8 cellular contexts compared by ENCODE assay signal in genomic region chr2:97995734-97996624, GRCh38. TPM values are rescaled to one million over a fixed set of nuclear protein-coding genes. Genes with fewer than 3 reads are reported as not detected.
DNase-seq lines count a peak whose midpoint lies in the region; ATAC-seq and TF ChIP-seq lines count a peak whose summit lies in the region.

TMEM131 (minus strand) TSS chr2:97995948; CDS start chr2:97995662, 286 bp downstream.

- H3K27ac Mint-ChIP-seq in activated T-helper 17 cell treated with anti-CD3 and anti-CD28 coated beads, Interleukin-2, amount 50 U/mL, for 72 hours: peak within 1 kb of the TSS; percentile 89
- H3K27ac Mint-ChIP-seq in naive thymus-derived CD4-positive, alpha-beta T cell: peak within 1 kb of the TSS; percentile 86 to 95 (median 93)
- peak within 1 kb of the TSS; percentile 84 for H3K27ac Mint-ChIP-seq in stimulated activated memory B cell treated with anti-CD40 and anti-IgM and Interleukin-4, amounts not matched to agents 10 μg/mL and 1 μg/mL and 100 μg/mL, for 72 hours

- TF ChIP-seq CTCF in RWPE1 (conservative IDR thresholded peaks at IDR 0.05; ENCODE audit: low read depth) (no peak), fibroblast of lung (conservative IDR thresholded peaks at IDR 0.05 in 1 of 2, IDR thresholded peaks at IDR 0.05 in 1 of 2; ENCODE audit: low read depth in 1 of 2, low read length in 2 of 2) (no peak)

- no peaks in the 10 kb centered on the region for H3K27me3 Mint-ChIP-seq in activated T-helper 17 cell treated with anti-CD3 and anti-CD28 coated beads, Interleukin-2, amount 50 U/mL, for 72 hours
- peaks cover 0 to 4% (median 0%) of the 10 kb centered on the region in 5 donors for H3K27me3 Mint-ChIP-seq in naive thymus-derived CD4-positive, alpha-beta T cell
- no peaks in the 10 kb centered on the region for H3K27me3 Mint-ChIP-seq in stimulated activated memory B cell treated with anti-CD40 and anti-IgM and Interleukin-4, amounts not matched to agents 10 μg/mL and 1 μg/mL and 100 μg/mL, for 72 hours

- H3K9ac ChIP-seq in fibroblast of lung (ENCODE audit: insufficient read depth, low read length): peak within 1 kb of the TSS; percentile 80

- POLR2A ChIA-PET in RWPE1 (lab: Yijun Ruan, JAX; ENCODE audit: low non-redundant PET): no interaction called here
- POLR2A ChIA-PET in naive thymus-derived CD4-positive, alpha-beta T cell (lab: Charles Lee): interaction anchor here (0.9 kb wide), 1 partner anchor 82 kb away, joined by 4 read pairs; no protein-coding TSS in a partner anchor

- H3K36me3 Mint-ChIP-seq in activated T-helper 17 cell treated with anti-CD3 and anti-CD28 coated beads, Interleukin-2, amount 50 U/mL, for 72 hours (ENCODE audit: low read depth): no peaks in the 10 kb centered on the region
- H3K36me3 Mint-ChIP-seq in naive thymus-derived CD4-positive, alpha-beta T cell: peaks cover 0 to 2% (median 0%) of the 10 kb centered on the region in 5 donors
- peaks cover 5% of the 10 kb centered on the region for H3K36me3 Mint-ChIP-seq in stimulated activated memory B cell treated with anti-CD40 and anti-IgM and Interleukin-4, amounts not matched to agents 10 μg/mL and 1 μg/mL and 100 μg/mL, for 72 hours

- H3K79me2 ChIP-seq in fibroblast of lung (ENCODE audit: control insufficient read depth, insufficient read depth, low read length): peaks cover 43% of the 10 kb centered on the region

- H3K4me3 ChIP-seq in fibroblast of lung (replicated peaks in 1 of 4; ENCODE audit: control extremely low read depth in 1 of 4, insufficient read depth in 1 of 4, low read depth in 3 of 4, low read length in 4 of 4): peak within 1 kb of the TSS; percentile 75 to 90 (median 88)
- H3K4me3 ChIP-seq in naive thymus-derived CD4-positive, alpha-beta T cell (ENCODE audit: low read length): peak within 1 kb of the TSS; percentile 90

- peak within 1 kb of the TSS; percentile 77 for H3K4me3 Mint-ChIP-seq in activated T-helper 17 cell treated with anti-CD3 and anti-CD28 coated beads, Interleukin-2, amount 50 U/mL, for 72 hours
- H3K4me3 Mint-ChIP-seq in naive thymus-derived CD4-positive, alpha-beta T cell: peak within 1 kb of the TSS; percentile 85 to 98 (median 96)
- H3K4me3 Mint-ChIP-seq in stimulated activated memory B cell treated with anti-CD40 and anti-IgM and Interleukin-4, amounts not matched to agents 10 μg/mL and 1 μg/mL and 100 μg/mL, for 72 hours: peak within 1 kb of the TSS; percentile 92

- H4K20me1 ChIP-seq in fibroblast of lung (ENCODE audit: control insufficient read depth, extremely low read depth, insufficient read depth, low read length): no peaks in the 10 kb centered on the region

- peak within 1 kb of the TSS; percentile 85 for H3K4me2 ChIP-seq in fibroblast of lung (ENCODE audit: extremely low read depth, insufficient read depth, low read length)

- H3K9me3 Mint-ChIP-seq in activated T-helper 17 cell treated with anti-CD3 and anti-CD28 coated beads, Interleukin-2, amount 50 U/mL, for 72 hours: no peaks in the 10 kb centered on the region
- H3K9me3 Mint-ChIP-seq in naive thymus-derived CD4-positive, alpha-beta T cell: no peaks in the 10 kb centered on the region
- H3K9me3 Mint-ChIP-seq in stimulated activated memory B cell treated with anti-CD40 and anti-IgM and Interleukin-4, amounts not matched to agents 10 μg/mL and 1 μg/mL and 100 μg/mL, for 72 hours: no peaks in the 10 kb centered on the region

- H3K36me3 ChIP-seq in fibroblast of lung (ENCODE audit: control insufficient read depth, insufficient read depth, low read length): no peaks in the 10 kb centered on the region
- peaks cover 0 to 5% (median 0%) of the 10 kb centered on the region in 3 experiments for H3K36me3 ChIP-seq in naive thymus-derived CD4-positive, alpha-beta T cell (ENCODE audit: control insufficient read depth in 2 of 3, insufficient read depth in 3 of 3, low read length in 3 of 3)

- no peaks in the 10 kb centered on the region for H3K4me1 ChIP-seq in fibroblast of lung (ENCODE audit: control insufficient read depth, extremely low read depth, insufficient read depth, low read length)
- H3K4me1 ChIP-seq in naive thymus-derived CD4-positive, alpha-beta T cell (ENCODE audit: control insufficient read depth in 2 of 2, insufficient read depth in 2 of 2, low read length in 2 of 2): peaks cover 14 to 17% of the 10 kb centered on the region in 2 donors

- peak within 1 kb of the TSS; percentile 97 for H3K27ac ChIP-seq in RWPE1
- peak within 1 kb of the TSS; percentile 90 for H3K27ac ChIP-seq in fibroblast of lung (ENCODE audit: insufficient read depth, low read length)
- peak within 1 kb of the TSS; percentile 96 for H3K27ac ChIP-seq in naive thymus-derived CD4-positive, alpha-beta T cell (ENCODE audit: low read depth, low read length)

- DNase-seq in EL (peak; percentile 94), H4 (ENCODE audit: low spot score) (peak; percentile 88), LoVo (ENCODE audit: low spot score) (peak; percentile 94), RWPE1 (ENCODE audit: low spot score) (peak; percentile 93), fibroblast of lung (ENCODE audit: low read depth in 2 of 2) (peak; percentile 92 to 95)
- DNase-seq in naive thymus-derived CD4-positive, alpha-beta T cell: peak; percentile 89 to 98 (median 95)

- H3K9me3 ChIP-seq in fibroblast of lung (ENCODE audit: control insufficient read depth, insufficient read depth, low read depth, low read length): no peaks in the 10 kb centered on the region
- no peaks in the 10 kb centered on the region for H3K9me3 ChIP-seq in naive thymus-derived CD4-positive, alpha-beta T cell (ENCODE audit: control insufficient read depth in 2 of 3, low read length in 3 of 3)

- peaks cover 2% of the 10 kb centered on the region for H3K27me3 ChIP-seq in fibroblast of lung (ENCODE audit: control insufficient read depth, insufficient read depth, low read length)
- H3K27me3 ChIP-seq in naive thymus-derived CD4-positive, alpha-beta T cell (ENCODE audit: control insufficient read depth in 2 of 2, insufficient read depth in 2 of 2, low read length in 2 of 2): no peaks in the 10 kb centered on the region

- intact Hi-C loops in naive thymus-derived CD4-positive, alpha-beta T cell (cut with micrococcal nuclease): loop anchor here (1.0 to 10.0 kb wide), 14 partner anchors 91 to 1341 kb away; partner anchors contain the start of genes ACTR1B (in 1 of the 2), C2orf15 (in 1 of the 2), CNNM4 (in 1 of the 2) and COX5B (in 1 of the 2)

- peaks cover 22% of the 10 kb centered on the region for H3K4me1 Mint-ChIP-seq in activated T-helper 17 cell treated with anti-CD3 and anti-CD28 coated beads, Interleukin-2, amount 50 U/mL, for 72 hours
- peaks cover 20 to 40% (median 38%) of the 10 kb centered on the region in 7 donors for H3K4me1 Mint-ChIP-seq in naive thymus-derived CD4-positive, alpha-beta T cell
- peaks cover 54% of the 10 kb centered on the region for H3K4me1 Mint-ChIP-seq in stimulated activated memory B cell treated with anti-CD40 and anti-IgM and Interleukin-4, amounts not matched to agents 10 μg/mL and 1 μg/mL and 100 μg/mL, for 72 hours

- peak within 1 kb of the TSS; percentile 90 for H2AFZ ChIP-seq in fibroblast of lung (ENCODE audit: low read length)

- peak; percentile 86 for ATAC-seq in activated T-helper 17 cell treated with anti-CD3 and anti-CD28 coated beads, Interleukin-2, amount 50 U/mL, for 72 hours (replicated peaks)
- peak; percentile 93 for ATAC-seq in naive thymus-derived CD4-positive, alpha-beta T cell
- ATAC-seq in stimulated activated memory B cell treated with anti-CD40 and anti-IgM and Interleukin-4, amounts not matched to agents 10 μg/mL and 1 μg/mL and 100 μg/mL, for 72 hours: peak; percentile 92

- CTCF ChIA-PET in RWPE1 (lab: Yijun Ruan, JAX): no interaction called here
- CTCF ChIA-PET in naive thymus-derived CD4-positive, alpha-beta T cell (lab: Charles Lee): no interaction called here

RNA-seq across cellular contexts. Expression of gene TMEM131, which starts in this region (rescaled TPM):
- total RNA-seq in H4 (2014; rRNA removed; shearing (Covaris generic)): 9.7 and 12.3 TPM in 2 replicates
- 10 to 100 TPM; 32.0 to 36.4 TPM for total RNA-seq in activated T-helper 17 cell treated with anti-CD3 and anti-CD28 coated beads, Interleukin-2, amount 50 U/mL, for 72 hours
- total RNA-seq in fibroblast of lung: 18.7 and 32.4 TPM in 2 replicates
- polyA plus RNA-seq in fibroblast of lung: 18.1 and 24.8 TPM in 2 replicates
- 21.1 and 22.8 TPM in 2 replicates for polyA plus RNA-seq in fibroblast of lung (2012)
- polyA minus RNA-seq in fibroblast of lung (ENCODE audit: low replicate concordance): 71.5 and 74.8 TPM in 2 replicates
- total RNA-seq in naive thymus-derived CD4-positive, alpha-beta T cell: 10 to 100 TPM; 39.7 to 46.4 (median 43.6) TPM
- polyA plus RNA-seq in naive thymus-derived CD4-positive, alpha-beta T cell: 10 to 100 TPM; 10.6 to 12.0 TPM

Comparison
In these comparisons a context has a peak if more than half of its experiments do, and no peak if none do; other contexts are left out.
1. Peak in every context shown above with its lines: DNase-seq, ATAC-seq, H3K4me3 ChIP-seq and H3K27ac ChIP-seq.